ENCODE assay signal across 16 cellular contexts in genomic region chr1:92585831-92586230, GRCh38.
DNase-seq lines count a peak whose midpoint lies in the region; ATAC-seq, FAIRE-seq and TF ChIP-seq lines count a peak whose summit lies in the region.
"Had no signal": no experiment of that assay in that cellular context is flagged by ENCODE, and none has a peak within 500 bp of the region (broad histone marks: within the 10 kb centered on the region; RNA-seq: fewer than 3 reads in every experiment).

No MANE protein-coding gene starts in this region.

- BruUV-seq in K562 (replicated peaks; lab: Mats Ljungman, UMichigan) = no TSS peak

- peak overlapping the region; percentile 53 for H3K4me3 Mint-ChIP-seq in activated T-cell treated with anti-CD3 and anti-CD28 coated beads, Interleukin-2, amount 50 U/mL, for 4 hours
- H3K4me3 Mint-ChIP-seq: neural progenitor cell, T-helper 17 cell had no signal

- POLR2A ChIA-PET in K562 (lab: Yijun Ruan, JAX) = no interaction called here

- peak; percentile 12 to 25 for ATAC-seq in activated T-cell treated with anti-CD3 and anti-CD28 coated beads, Interleukin-2, amount 50 U/mL, for 4 hours
- ATAC-seq in K562 = no peak
- ATAC-seq in stimulated activated naive CD8-positive, alpha-beta T cell treated with anti-CD3 and anti-CD28 coated beads, Interleukin-15, Interleukin-2, amounts not matched to agents 100 U/mL and 50 U/mL, for 24 hours = peak; percentile 17
- ATAC-seq: T-helper 17 cell had no signal

- H3K27me3 ChIP-seq in K562 (ENCODE audit: control insufficient read depth in 2 of 2, insufficient read depth in 2 of 2, low read length in 2 of 2) = no peaks in the 10 kb centered on the region
- H3K27me3 ChIP-seq: neural progenitor cell, uterus had no signal

- no peak for DNase-seq in activated T-cell treated with anti-CD3 and anti-CD28 coated beads, Interleukin-2, amount 50 U/mL, for 4 hours
- DNase-seq in activated T-cell treated with anti-CD3 and anti-CD28 coated beads, Interleukin-2, amount 50 U/mL, for 48 hours = no peak
- DNase-seq in NCI-H226 (peak; percentile 39), K562 (ENCODE audit: extremely low read depth in 1 of 4, low spot score in 3 of 4) (no peak), posterior cingulate gyrus (no peak), NCI-H345 treated with DMSO at 0.1 percent for 48 hours (lab: John Stamatoyannopoulos, UW; ENCODE audit: unreplicated experiment) (no peak), MV-4-11 (lab: John Stamatoyannopoulos, UW) (no peak)
- DNase-seq in stimulated activated naive CD8-positive, alpha-beta T cell treated with anti-CD3 and anti-CD28 coated beads, Interleukin-15, Interleukin-2, amounts not matched to agents 100 U/mL and 50 U/mL, for 24 hours = no peak
- DNase-seq: mesenchymal stem cell, NCI-H1417, NCI-H2227 treated with DMSO at 0.1 percent for 48 hours, Right ventricle myocardium superior, T-helper 17 cell, uterus had no signal

- H3K9me3 ChIP-seq in K562 (replicated peaks; ENCODE audit: control insufficient read depth, insufficient read depth, low read depth, low read length) = no peaks in the 10 kb centered on the region
- H3K9me3 ChIP-seq: uterus had no signal

- no peak overlapping the region for H3K27ac ChIP-seq in K562 (ENCODE audit: extremely low read depth, low read depth, low read length)
- H3K27ac ChIP-seq: coronary artery, neural progenitor cell, uterus had no signal

- in situ Hi-C loops in K562 (cut with MboI) = no loop called here

- no peaks in the 10 kb centered on the region for H3K27me3 Mint-ChIP-seq in activated T-cell treated with anti-CD3 and anti-CD28 coated beads, Interleukin-2, amount 50 U/mL, for 4 hours (ENCODE audit: low read depth)
- H3K27me3 Mint-ChIP-seq: T-helper 17 cell had no signal

- intact Hi-C loops in K562 (cut with micrococcal nuclease) = no loop called here
- intact Hi-C loops in posterior cingulate gyrus (cut with DNase I) = no loop called here

- no peaks in the 10 kb centered on the region for H3K4me1 ChIP-seq in K562 (replicated peaks in 1 of 2; ENCODE audit: control insufficient read depth in 2 of 2, insufficient read depth in 2 of 2, low read length in 2 of 2)
- H3K4me1 ChIP-seq: neural progenitor cell, uterus had no signal

- no peak overlapping the region for H3K4me3 ChIP-seq in K562
- H3K4me3 ChIP-seq: coronary artery, neural progenitor cell, uterus had no signal

- no peak overlapping the region for H2AFZ ChIP-seq in K562 (ENCODE audit: low read depth, low read length)
- H2AFZ ChIP-seq: neural progenitor cell had no signal

- H3K4me1 Mint-ChIP-seq in activated T-cell treated with anti-CD3 and anti-CD28 coated beads, Interleukin-2, amount 50 U/mL, for 4 hours (ENCODE audit: low read depth) = peaks cover 54% of the 10 kb centered on the region
- H3K4me1 Mint-ChIP-seq: neural progenitor cell had no signal

- H3K79me2 ChIP-seq in K562 (ENCODE audit: control insufficient read depth, insufficient read depth, low read length) = no peaks in the 10 kb centered on the region

- no peaks in the 10 kb centered on the region for H3K9me1 ChIP-seq in K562 (ENCODE audit: control insufficient read depth, insufficient read depth, low read length)

- peaks cover 5% of the 10 kb centered on the region for H3K36me3 Mint-ChIP-seq in activated T-cell treated with anti-CD3 and anti-CD28 coated beads, Interleukin-2, amount 50 U/mL, for 4 hours (ENCODE audit: insufficient read depth)

- no peak for FAIRE-seq in K562 (lab: Jason Lieb, UNC)

- H4K20me1 ChIP-seq in K562 (replicated peaks; ENCODE audit: control insufficient read depth, insufficient read depth, low read length) = no peaks in the 10 kb centered on the region

- CTCF ChIA-PET in K562 (lab: Yijun Ruan, JAX; ENCODE audit: low intra/inter-chr PET ratio) = no interaction called here

- TF ChIP-seq CTCF in K562 (IDR thresholded peaks at IDR 0.05 in 2 of 3, conservative IDR thresholded peaks at IDR 0.05 in 1 of 3; ENCODE audit: insufficient read depth in 2 of 3, low read depth in 1 of 3, low read length in 3 of 3) = no peak

- peaks cover 12% of the 10 kb centered on the region for H3K9me3 Mint-ChIP-seq in activated T-cell treated with anti-CD3 and anti-CD28 coated beads, Interleukin-2, amount 50 U/mL, for 4 hours

- no peak for TF ChIP-seq EP300 in K562 (IDR thresholded peaks at IDR 0.05; ENCODE audit: low read length)

- 0 out of 3 replicates have a peak, but pooled peaks cover 2% of the 10 kb centered on the region for H3K36me3 ChIP-seq in K562 (ENCODE audit: control insufficient read depth, insufficient read depth, low read length)
- H3K36me3 ChIP-seq: neural progenitor cell, uterus had no signal

- TF ChIP-seq RAD21 in K562 (CRISPR knock-in tag; conservative IDR thresholded peaks at IDR 0.05 in 1 of 2, IDR thresholded peaks at IDR 0.05 in 1 of 2) = no peak

- no peak overlapping the region for H3K4me2 ChIP-seq in K562 (ENCODE audit: insufficient read depth, low read length)
- H3K4me2 ChIP-seq: neural progenitor cell had no signal

- H3K9ac ChIP-seq in K562 (ENCODE audit: insufficient read depth in 1 of 2, low read depth in 2 of 2, low read length in 2 of 2) = no peak overlapping the region
- H3K9ac ChIP-seq: neural progenitor cell had no signal

- TF ChIP-seq POLR2A in K562 (conservative IDR thresholded peaks at IDR 0.05) = no peak

TF ChIP-seq in K562, 482 proteins besides CTCF, POLR2A, EP300 and RAD21:
- TF ChIP-seq ZNF311 (CRISPR knock-in tag; IDR thresholded peaks at IDR 0.05) (no peak), TFE3 (CRISPR knock-in tag; IDR thresholded peaks at IDR 0.05) (peak; percentile 30; the same call in 1 of the 2 replicates), MEIS2 (IDR thresholded peaks at IDR 0.05; ENCODE audit: partially characterized antibody) (peak; percentile 16)
